15 cellular contexts compared by ENCODE assay signal in the genomic region with DNA sequence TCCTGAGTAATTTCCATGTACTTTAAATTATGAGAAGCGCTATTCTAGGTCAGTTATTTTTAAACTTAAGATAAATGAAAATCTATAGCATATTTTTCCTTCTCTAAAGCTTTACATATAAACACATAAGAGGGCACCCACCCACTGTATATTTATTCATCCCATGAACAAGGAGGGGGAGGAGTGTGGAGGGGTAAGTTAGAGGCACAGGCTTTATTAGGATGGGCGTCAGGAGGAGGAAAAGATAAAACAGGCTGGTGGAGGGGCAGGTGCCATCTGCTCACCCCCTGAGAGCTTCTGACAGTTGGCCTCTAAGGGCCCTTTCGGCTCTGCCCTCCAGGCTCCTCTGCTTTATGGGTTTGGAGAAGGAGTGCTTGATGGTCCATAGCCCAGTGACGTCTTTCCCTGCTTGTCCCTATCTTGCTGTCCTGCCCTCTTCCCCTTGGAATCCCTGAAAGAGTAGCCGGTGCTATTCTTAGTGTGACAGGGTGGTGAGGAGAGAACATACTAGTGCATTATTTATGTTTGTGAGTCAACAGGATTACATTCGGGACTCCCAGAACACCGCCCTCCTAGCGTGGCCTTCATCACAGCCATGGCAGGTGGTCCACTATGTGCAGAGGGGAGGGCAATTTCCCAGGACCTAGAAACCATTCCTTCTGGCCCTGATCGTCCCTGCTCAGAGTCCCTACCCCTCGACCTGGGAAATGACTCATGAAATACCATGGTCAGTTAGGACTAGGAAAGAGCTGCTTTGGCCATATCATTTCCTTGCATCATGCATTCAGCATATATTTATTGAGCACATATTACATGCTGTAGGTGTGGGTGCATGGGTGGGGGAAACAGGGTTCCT. TPM values are rescaled to one million over a fixed set of nuclear protein-coding genes. Genes with fewer than 3 reads are reported as not detected.
DNase-seq lines count a peak whose midpoint lies in the region; ATAC-seq and TF ChIP-seq lines count a peak whose summit lies in the region.
"Had no signal": no experiment of that assay in that cellular context is flagged by ENCODE, and none has a peak within 500 bp of the region (broad histone marks: within the 10 kb centered on the region; RNA-seq: fewer than 3 reads in every experiment).

No MANE protein-coding gene starts in this region.

- peak overlapping the region; percentile 48 for H3K14ac ChIP-seq in IMR-90 (replicated peaks; ENCODE audit: low read depth, low read length)

- in situ Hi-C loops in IMR-90 (cut with MboI; ENCODE audit: low sequenced_read_pairs) = no loop called here

- H2AK5ac ChIP-seq in IMR-90 (ENCODE audit: low read depth, low read length) = peak overlapping the region; percentile 74

- 20% methylated on average over 1 of the region's 10 CpGs; no CpG with 5 or more reads in 1 of the 2 experiments for WGBS in IMR-90 (ENCODE audit: extremely low coverage in 2 of 2, insufficient read length in 1 of 2), 2 experiments
- 60 to 65% (median 63%) methylated on average over 10 of the region's 10 CpGs for WGBS in stomach, 5 donors

- H3K36me3 ChIP-seq in IMR-90 (ENCODE audit: control insufficient read depth, insufficient read depth, low read length) (peaks cover 2% of the 10 kb centered on the region; the same call in 1 of the 2 replicates), left ventricle myocardium inferior (no peaks in the 10 kb centered on the region), stomach (no peaks in the 10 kb centered on the region)
- H3K36me3 ChIP-seq: neutrophil had no signal

- no peak for TF ChIP-seq RAD21 in IMR-90 (IDR thresholded peaks at IDR 0.05; ENCODE audit: low read length)

- peak overlapping the region; percentile 43 for H4K91ac ChIP-seq in IMR-90 (ENCODE audit: insufficient read depth, low read depth, low read length)

- no peak overlapping the region for H3K9ac ChIP-seq in IMR-90 (ENCODE audit: low read depth, low read length)

- H3K4me3 ChIP-seq in IMR-90 (ENCODE audit: insufficient read depth, low read depth, low read length) (no peak overlapping the region), left ventricle myocardium inferior (peak overlapping the region; percentile 24), stomach (no peak overlapping the region)

- TF ChIP-seq POLR2A in IMR-90 (IDR thresholded peaks at IDR 0.05; ENCODE audit: low read depth, low read length) = no peak
- TF ChIP-seq POLR2A in stomach (IDR thresholded peaks at IDR 0.05) = no peak

- H4K8ac ChIP-seq in IMR-90 (ENCODE audit: low read depth in 2 of 2, low read length in 2 of 2) = peak overlapping the region; percentile 43 to 44; a peak in 1 of 4 replicates

- no peak for TF ChIP-seq CTCF in IMR-90 (conservative IDR thresholded peaks at IDR 0.05; ENCODE audit: low read depth, low read length)
- no peak for TF ChIP-seq CTCF in left ventricle myocardium inferior (IDR thresholded peaks at IDR 0.05; ENCODE audit: borderline replicate concordance)
- TF ChIP-seq CTCF in stomach (IDR thresholded peaks at IDR 0.05) = no peak

- intact Hi-C loops in IMR-90 (cut with micrococcal nuclease) = no loop called here
- intact Hi-C loops in left ventricle myocardium inferior (cut with micrococcal nuclease) = no loop called here
- intact Hi-C loops in stomach (cut with DNase I; ENCODE audit: low total_unique reads) = no loop called here

- H3K9me1 ChIP-seq in IMR-90 (ENCODE audit: insufficient read depth, low read length) = peaks cover 27% of the 10 kb centered on the region

- peak overlapping the region; percentile 3 for H2BK5ac ChIP-seq in IMR-90 (ENCODE audit: low read depth, low read length, poor library complexity, severe bottlenecking)

- H3K27ac ChIP-seq in IMR-90 (ENCODE audit: insufficient read depth, low read length) (no peak overlapping the region), angular gyrus (ENCODE audit: low read depth, low read length) (peak overlapping the region; percentile 18), left ventricle myocardium inferior (replicated peaks) (peak overlapping the region; percentile 99), stomach (peak overlapping the region in 4 of 5 donors; percentile 15 to 92 (median 61))
- H3K27ac ChIP-seq: neutrophil had no signal

- 0 out of 2 replicates have a peak overlapping the region, but pooled peaks have one; percentile 13 for H3K23ac ChIP-seq in IMR-90 (ENCODE audit: low read depth, low read length)

- ATAC-seq in IMR-90 (ENCODE audit: low read depth) = peak; percentile 33; the same call in 1 of the 2 replicates
- no peak for ATAC-seq in HG02759 (IDR thresholded peaks at IDR 0.05; ENCODE audit: unreplicated experiment)
- no peak for ATAC-seq in GM19023 (IDR thresholded peaks at IDR 0.05; ENCODE audit: unreplicated experiment)

- peak overlapping the region; percentile 75 for H2BK120ac ChIP-seq in IMR-90 (ENCODE audit: low read depth, low read length)

- H2BK15ac ChIP-seq in IMR-90 (ENCODE audit: low read depth, low read length) = peak overlapping the region; percentile 80; the same call in 2 of the 3 replicates

- BruUV-seq in IMR-90 (replicated peaks; lab: Mats Ljungman, UMichigan) = no TSS peak

- peak overlapping the region; percentile 4; the same call in 1 of the 2 replicates for H3K56ac ChIP-seq in IMR-90 (ENCODE audit: extremely low read depth, insufficient read depth, low read length)

- no peaks in the 10 kb centered on the region; a peak in 1 of 4 replicates for H3K79me1 ChIP-seq in IMR-90 (ENCODE audit: low read depth in 1 of 2, low read length in 2 of 2)

- H2BK20ac ChIP-seq in IMR-90 (ENCODE audit: low read depth, low read length) = peak overlapping the region; percentile 57; the same call in 1 of the 2 replicates

- no peaks in the 10 kb centered on the region for H3K9me3 ChIP-seq in IMR-90 (ENCODE audit: control insufficient read depth, insufficient read depth, low read length)
- H3K9me3 ChIP-seq in left ventricle myocardium inferior (replicated peaks) = no peaks in the 10 kb centered on the region
- H3K9me3 ChIP-seq in stomach = no peaks in the 10 kb centered on the region
- H3K9me3 ChIP-seq: neutrophil had no signal

- no peak overlapping the region for H3K4me2 ChIP-seq in IMR-90 (ENCODE audit: low read depth, low read length)

- dilution Hi-C loops in IMR-90 (cut with HindIII; ENCODE audit: low sequenced_read_pairs, unreplicated experiment) = no loop called here

- DNase-seq in IMR-90 (peak; percentile 87), left ventricle myocardium inferior (no peak), stomach (no peak), NCI-H187 treated with DMSO at 0.1 percent for 48 hours (lab: John Stamatoyannopoulos, UW) (no peak)
- no peak for DNase-seq in activated T-cell treated with anti-CD3 and anti-CD28 coated beads, Interleukin-2, amount 50 U/mL, for 1 hour
- DNase-seq: activated CD4-positive, alpha-beta T cell treated with anti-CD3 and anti-CD28 coated beads, Interleukin-2, amount 10 ng/mL, durations not matched to agents 24 days and 14 days; CD4-positive, CD25-positive, alpha-beta regulatory T cell; cerebellar nuclear complex; H7; NCI-H1930; stimulated activated CD4-positive, alpha-beta T cell treated with anti-CD3 and anti-CD28 coated beads, Interleukin-2, amount 100 ng/mL, for 48 hours had no signal

- no peak overlapping the region; the same call in 1 of the 2 replicates for H3K18ac ChIP-seq in IMR-90 (ENCODE audit: low read depth, low read length)

- no peaks in the 10 kb centered on the region; the same call in 1 of the 2 replicates for H4K20me1 ChIP-seq in IMR-90 (ENCODE audit: insufficient read depth, low read length)

- peak overlapping the region; percentile 46 for H2AK9ac ChIP-seq in IMR-90 (replicated peaks; ENCODE audit: low read depth, low read length, poor library complexity)

- H3K4ac ChIP-seq in IMR-90 (ENCODE audit: low read depth, low read length) = peak overlapping the region; percentile 86

- POLR2A ChIA-PET in IMR-90 (lab: Charles Lee; ENCODE audit: unreplicated experiment) = no interaction called here

- H4K5ac ChIP-seq in IMR-90 (ENCODE audit: low read depth, low read length) = no peak overlapping the region

- no peaks in the 10 kb centered on the region for H3K27me3 ChIP-seq in IMR-90 (ENCODE audit: control insufficient read depth, insufficient read depth, low read length)
- no peaks in the 10 kb centered on the region for H3K27me3 ChIP-seq in left ventricle myocardium inferior (ENCODE audit: low read depth)
- no peaks in the 10 kb centered on the region for H3K27me3 ChIP-seq in stomach

- CTCF ChIA-PET in IMR-90 (lab: Yijun Ruan, JAX) = no interaction called here

- TF ChIP-seq EP300 in stomach (IDR thresholded peaks at IDR 0.05) = no peak

- peaks cover 42% of the 10 kb centered on the region for H3K4me1 ChIP-seq in IMR-90 (ENCODE audit: control insufficient read depth, insufficient read depth, low read length)
- H3K4me1 ChIP-seq in left ventricle myocardium inferior = peaks cover 85% of the 10 kb centered on the region
- peaks cover 51 to 84% (median 67%) of the 10 kb centered on the region in 4 donors for H3K4me1 ChIP-seq in stomach

- H2AFZ ChIP-seq in IMR-90 (replicated peaks; ENCODE audit: low read length, poor library complexity) = peak overlapping the region; percentile 2

TF ChIP-seq in IMR-90, 13 proteins besides CTCF, POLR2A, EP300 and RAD21:
- TF ChIP-seq CHD1 (IDR thresholded peaks at IDR 0.05; ENCODE audit: low read depth, low read length) (no peak), SMC3 (IDR thresholded peaks at IDR 0.05; ENCODE audit: low read depth, low read length) (no peak), RCOR1 (IDR thresholded peaks at IDR 0.05; ENCODE audit: insufficient replicate concordance, low read length) (no peak), CEBPB (IDR thresholded peaks at IDR 0.05; ENCODE audit: low read depth, low read length) (peak; percentile 81; the same call in 1 of the 2 replicates), FOS (IDR thresholded peaks at IDR 0.05; ENCODE audit: low read depth, low read length) (peak; percentile 43; the same call in 1 of the 2 replicates)
TF ChIP-seq in IMR-90: peak in this region for 2.

RNA-seq across cellular contexts. Expression of gene SYNPO, which starts 7.9 kb away (rescaled TPM):
- total RNA-seq in IMR-90 (2012; rRNA removed) (3.0 and 3.1 TPM in 2 replicates), left ventricle myocardium inferior (715 TPM), stomach (10 to 100 TPM in 3 of 5 donors, 1 to 10 TPM in 2; 3.7 to 52.7 (median 20.1) TPM)
- polyA plus RNA-seq in IMR-90 (2012; rRNA removed) (22.6 and 24.8 TPM in 2 replicates), stomach (10 to 100 TPM; 12.6 to 42.3 (median 23.2) TPM)
- 10.2 and 21.0 TPM in 2 replicates for polyA plus RNA-seq in IMR-90 (2012; cell fraction: cytosol; rRNA removed)
- 33.0 and 36.8 TPM in 2 replicates for polyA plus RNA-seq in IMR-90 (2012; cell fraction: nucleus; rRNA removed; ENCODE audit: low replicate concordance)
- total RNA-seq: activated CD4-positive, alpha-beta T cell treated with anti-CD3 and anti-CD28 coated beads, Interleukin-2, amount 10 ng/mL, durations not matched to agents 24 days and 14 days had no signal
- polyA plus RNA-seq: CD4-positive, CD25-positive, alpha-beta regulatory T cell had no signal

RNA-seq across cellular contexts. Expression of gene MYOZ3, which starts 28.5 kb away (rescaled TPM):
- total RNA-seq in IMR-90 (2012; rRNA removed) (under 0.01 TPM in 2 replicates), left ventricle myocardium inferior (6.2 TPM), stomach (under 1 TPM in 1 of 5 donors, not detected in 4; 0.55 TPM)
- polyA plus RNA-seq in IMR-90 (2012; rRNA removed) (0.24 TPM in 2 replicates), stomach (1 to 10 TPM in 1 of 3 donors, under 1 TPM in 2; 0.23 to 1.8 (median 0.50) TPM)
- 0.02 and 0.04 TPM in 2 replicates for polyA plus RNA-seq in IMR-90 (2012; cell fraction: cytosol; rRNA removed)
- polyA plus RNA-seq in IMR-90 (2012; cell fraction: nucleus; rRNA removed; ENCODE audit: low replicate concordance) = 0.16 and 0.25 TPM in 2 replicates
- total RNA-seq: CD4-positive, CD25-positive, alpha-beta regulatory T cell had no signal

Comparison
In these comparisons a context has a peak if more than half of its experiments do, and no peak if none do; other contexts are left out.
1. RNA of gene SYNPO, which starts 7.9 kb away (total RNA-seq): 715 TPM in left ventricle myocardium inferior (single experiment); 3.7 to 52.7 TPM in stomach and 3.0 to 3.1 TPM in IMR-90; every median in the first group is over 10 times any median in the second.